ENCODE assay signal across 9 cellular contexts in the genomic region with DNA sequence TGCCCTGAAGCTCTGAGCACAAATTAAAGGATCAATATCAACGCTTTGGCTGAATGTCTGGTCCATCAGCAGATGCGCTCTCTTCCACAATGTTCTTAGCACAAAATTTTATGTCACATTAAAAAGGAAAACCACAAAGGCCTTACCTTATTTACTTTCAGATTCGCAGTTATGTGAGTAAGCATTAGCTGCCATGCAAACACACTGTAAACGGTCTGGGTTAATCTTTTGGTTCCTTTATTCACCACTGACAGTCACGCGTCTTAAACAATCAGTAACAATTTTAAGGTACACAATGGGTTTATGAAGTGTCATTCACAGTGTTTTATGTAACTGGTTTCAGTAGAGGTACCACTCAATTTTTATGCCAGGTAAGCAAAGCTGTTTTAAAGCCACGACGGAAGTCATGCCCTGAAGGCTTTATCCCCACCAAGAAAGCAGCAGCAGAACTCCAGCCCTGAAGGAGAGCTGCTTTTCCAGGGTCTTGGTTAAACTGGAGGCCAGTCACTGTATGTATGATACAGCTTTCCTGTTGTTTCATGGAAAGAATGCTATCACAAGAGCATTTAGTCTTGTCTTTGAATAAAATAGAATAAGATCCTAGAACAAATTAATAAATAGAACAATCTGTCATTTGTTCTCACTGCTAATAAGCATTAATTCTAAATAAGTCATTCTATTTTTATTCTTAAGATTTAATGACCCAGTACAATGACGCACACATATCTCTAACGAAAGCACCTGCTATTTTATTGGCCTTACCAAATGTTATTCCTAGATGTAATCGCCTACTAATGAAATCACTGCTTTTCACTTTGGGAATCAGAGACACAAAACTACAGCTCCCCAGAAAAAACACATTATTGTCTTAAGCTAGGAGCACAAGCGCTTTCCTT.
DNase-seq lines count a peak whose midpoint lies in the region; ATAC-seq and TF ChIP-seq lines count a peak whose summit lies in the region.
"Had no signal": no experiment of that assay in that cellular context is flagged by ENCODE, and none has a peak within 500 bp of the region (broad histone marks: within the 10 kb centered on the region; RNA-seq: fewer than 3 reads in every experiment).

No MANE protein-coding gene starts in this region.

- H3K4me3 ChIP-seq in mammary epithelial cell (replicated peaks in 1 of 3; ENCODE audit: insufficient read depth in 1 of 3, low read depth in 2 of 3, low read length in 3 of 3) (no peak overlapping the region), PC-9 (no peak overlapping the region), vagina (no peak overlapping the region)
- H3K4me3 ChIP-seq: lung had no signal

- WGBS in mammary epithelial cell (ENCODE audit: low coverage, missing lambda C conversion rate), result 80% methylated on average over 12 of the region's 12 CpGs

- BruUV-seq in mammary epithelial cell (replicated peaks; lab: Mats Ljungman, UMichigan) (TSS peak; percentile 11), PC-9 (replicated peaks; lab: Mats Ljungman, UMichigan) (no TSS peak)

- peak; percentile 79 for ATAC-seq in GM21786 (IDR thresholded peaks at IDR 0.05; ENCODE audit: unreplicated experiment)

- dilution Hi-C loops in mammary epithelial cell (cut with HindIII; ENCODE audit: low sequenced_read_pairs), result no loop called here

- CTCF ChIA-PET in mammary epithelial cell (lab: Charles Lee; ENCODE audit: low non-redundant PET) (no interaction called here), PC-9 (lab: Charles Lee) (no interaction called here)

- H3F3A ChIP-seq in PC-9 (ENCODE audit: insufficient read depth, low read depth), result no peaks in the 10 kb centered on the region

- no peaks in the 10 kb centered on the region for H3K36me3 ChIP-seq in mammary epithelial cell (ENCODE audit: insufficient read depth, low read length)
- H3K36me3 ChIP-seq in PC-9 (ENCODE audit: low read depth), result no peaks in the 10 kb centered on the region
- H3K36me3 ChIP-seq in vagina, result peaks cover 0 to 2% of the 10 kb centered on the region in 2 donors

- H3K27me3 ChIP-seq in mammary epithelial cell (ENCODE audit: insufficient read depth, low read length) (no peaks in the 10 kb centered on the region), PC-9 (ENCODE audit: insufficient read depth, low read depth) (no peaks in the 10 kb centered on the region), vagina (no peaks in the 10 kb centered on the region)

- H2AFZ ChIP-seq in mammary epithelial cell (ENCODE audit: low read depth, low read length), result no peak overlapping the region
- no peak overlapping the region for H2AFZ ChIP-seq in PC-9

- H3K27ac ChIP-seq in mammary epithelial cell (ENCODE audit: insufficient read depth, low read depth, low read length) (no peak overlapping the region), PC-9 (no peak overlapping the region), vagina (no peak overlapping the region)

- H3K9me3 ChIP-seq in mammary epithelial cell (replicated peaks; ENCODE audit: insufficient read depth, low read length) (no peaks in the 10 kb centered on the region), PC-9 (ENCODE audit: insufficient read depth, low read depth) (no peaks in the 10 kb centered on the region), vagina (no peaks in the 10 kb centered on the region)

- DNase-seq in DMS79 treated with DMSO at 0.1 percent for 48 hours (lab: John Stamatoyannopoulos, UW) (peak; percentile 66), NCI-H1417 treated with DMSO at 0.1 percent for 48 hours (lab: John Stamatoyannopoulos, UW) (peak; percentile 91), mammary epithelial cell (no peak), PC-9 (no peak), DMS114 treated with DMSO at 0.1 percent for 48 hours (lab: John Stamatoyannopoulos, UW; ENCODE audit: unreplicated experiment) (no peak), Ammon's horn (ENCODE audit: low spot score) (no peak), vagina (ENCODE audit: extremely low spot score in 2 of 2) (no peak)

- in situ Hi-C loops in mammary epithelial cell (cut with MboI; ENCODE audit: low sequenced_read_pairs in 2 of 2), result no loop called here

- TF ChIP-seq POLR2A in vagina (IDR thresholded peaks at IDR 0.05), result no peak

- H3K4me2 ChIP-seq in mammary epithelial cell (ENCODE audit: insufficient read depth, low read depth, low read length) (no peak overlapping the region), PC-9 (no peak overlapping the region)

- no peak overlapping the region for H3K9ac ChIP-seq in mammary epithelial cell (ENCODE audit: insufficient read depth, low read length)

- H4K20me1 ChIP-seq in mammary epithelial cell (ENCODE audit: insufficient read depth, low read length) (no peaks in the 10 kb centered on the region), PC-9 (ENCODE audit: insufficient read depth) (no peaks in the 10 kb centered on the region)

- intact Hi-C loops in mammary epithelial cell (cut with micrococcal nuclease) (no loop called here), PC-9 (cut with micrococcal nuclease; ENCODE audit: unreplicated experiment) (no loop called here), vagina (cut with DNase I) (no loop called here)

- POLR2A ChIA-PET in PC-9 (lab: Charles Lee; ENCODE audit: unreplicated experiment), result interaction anchor here (0.6 kb wide), 1 partner anchor 191 kb away, joined by 3 read pairs; no protein-coding TSS in a partner anchor

- H3K79me2 ChIP-seq in mammary epithelial cell (ENCODE audit: insufficient read depth, low read length), result peaks cover 3% of the 10 kb centered on the region
- H3K79me2 ChIP-seq in PC-9 (ENCODE audit: low read depth), result no peaks in the 10 kb centered on the region

- H3K4me1 ChIP-seq in mammary epithelial cell (ENCODE audit: insufficient read depth, low read length) (no peaks in the 10 kb centered on the region), PC-9 (replicated peaks; ENCODE audit: insufficient read depth) (no peaks in the 10 kb centered on the region), vagina (no peaks in the 10 kb centered on the region)

- no peaks in the 10 kb centered on the region for H3K9me2 ChIP-seq in PC-9 (ENCODE audit: insufficient read depth)

- TF ChIP-seq CTCF in mammary epithelial cell (conservative IDR thresholded peaks at IDR 0.05 in 1 of 2, IDR thresholded peaks at IDR 0.05 in 1 of 2; ENCODE audit: extremely low read depth in 1 of 2, insufficient read depth in 1 of 2, low read depth in 1 of 2, low read length in 2 of 2) (no peak), PC-9 (conservative IDR thresholded peaks at IDR 0.05) (no peak), vagina (IDR thresholded peaks at IDR 0.05) (no peak)

Comparison
In these comparisons a context has a peak if more than half of its experiments do, and no peak if none do; other contexts are left out.
1. DNase-seq: peak in DMS79 treated with DMSO at 0.1 percent for 48 hours (single experiment) and NCI-H1417 treated with DMSO at 0.1 percent for 48 hours (single experiment); none in mammary epithelial cell (single experiment), PC-9 (0 of 2), DMS114 treated with DMSO at 0.1 percent for 48 hours (single experiment), Ammon's horn (single experiment) and vagina (0 of 2).